23 cellular contexts compared by ENCODE assay signal in the genomic region with DNA sequence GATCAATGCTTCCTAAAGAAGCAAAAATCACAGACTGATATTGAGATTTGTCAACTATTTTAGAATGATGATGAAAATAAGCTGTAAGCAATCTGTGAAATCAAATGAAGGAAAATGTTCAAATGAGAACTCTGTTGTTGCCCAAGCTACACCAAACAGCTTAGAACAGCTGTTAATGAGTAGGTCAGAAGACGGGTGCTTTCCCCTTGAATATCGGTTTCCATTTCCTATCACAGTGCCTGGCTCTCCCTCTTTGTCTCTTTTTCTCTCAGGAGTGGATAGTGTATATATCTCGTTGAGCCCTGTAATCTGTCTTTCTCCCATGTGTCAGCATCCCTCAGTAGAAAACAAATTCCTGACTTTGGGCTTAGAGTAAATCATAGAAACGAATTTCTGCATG.
DNase-seq lines count a peak whose midpoint lies in the region; ATAC-seq lines count a peak whose summit lies in the region.
"Had no signal": no experiment of that assay in that cellular context is flagged by ENCODE, and none has a peak within 500 bp of the region (broad histone marks: within the 10 kb centered on the region; RNA-seq: fewer than 3 reads in every experiment).

No MANE protein-coding gene starts in this region.

- no peak overlapping the region for H3K27ac ChIP-seq in right cardiac atrium (ENCODE audit: low read length)
- H3K27ac ChIP-seq: colonic mucosa, sigmoid colon, transverse colon had no signal

- no peaks in the 10 kb centered on the region for H3K9me3 ChIP-seq in right cardiac atrium (ENCODE audit: control insufficient read depth, low read length)
- H3K9me3 ChIP-seq: BE2C, colonic mucosa, sigmoid colon, transverse colon had no signal

- no peaks in the 10 kb centered on the region for H3K4me1 Mint-ChIP-seq in activated T-cell treated with anti-CD3 and anti-CD28 coated beads, Interleukin-2, amount 50 U/mL, for 4 hours (ENCODE audit: low read depth)
- H3K4me1 Mint-ChIP-seq: brain, H9 had no signal

- H3K4me3 ChIP-seq in right cardiac atrium (ENCODE audit: low read length): no peak overlapping the region
- H3K4me3 ChIP-seq: colonic mucosa, sigmoid colon, transverse colon had no signal

- no peaks in the 10 kb centered on the region for H3K27me3 ChIP-seq in right cardiac atrium (ENCODE audit: control insufficient read depth, insufficient read depth)
- H3K27me3 ChIP-seq: BE2C, colonic mucosa, sigmoid colon, transverse colon had no signal

- H3K4me1 ChIP-seq in right cardiac atrium (ENCODE audit: control insufficient read depth, insufficient read depth, low read length): no peaks in the 10 kb centered on the region
- H3K4me1 ChIP-seq: colonic mucosa, sigmoid colon, transverse colon had no signal

- ATAC-seq in GM18502 (IDR thresholded peaks at IDR 0.05; ENCODE audit: poor library complexity, unreplicated experiment): peak; percentile 69
- ATAC-seq in GM19395 (IDR thresholded peaks at IDR 0.05; ENCODE audit: unreplicated experiment): peak; percentile 79
- peak; percentile 70 for ATAC-seq in HG02642 (IDR thresholded peaks at IDR 0.05; ENCODE audit: poor library complexity, unreplicated experiment)
- peak; percentile 76 for ATAC-seq in HG03159 (IDR thresholded peaks at IDR 0.05; ENCODE audit: unreplicated experiment)
- no peak for ATAC-seq in activated T-cell treated with anti-CD3 and anti-CD28 coated beads, Interleukin-2, amount 50 U/mL, for 4 hours
- ATAC-seq in right cardiac atrium: no peak
- ATAC-seq: Panc1 had no signal

- no peak for DNase-seq in activated T-cell treated with anti-CD3 and anti-CD28 coated beads, Interleukin-2, amount 50 U/mL, for 4 hours
- no peak for DNase-seq in SHP77 treated with DMSO at 0.1 percent for 48 hours (lab: John Stamatoyannopoulos, UW)
- DNase-seq in right cardiac atrium: no peak
- no peak for DNase-seq in cerebellar nuclear complex (lab: John Stamatoyannopoulos, UW)
- DNase-seq: BE2C, Calu3, colonic mucosa, H9, NCI-H1436, NCI-H2171, NCI-H774, sigmoid colon, transverse colon had no signal

- H3K9me3 Mint-ChIP-seq in activated T-cell treated with anti-CD3 and anti-CD28 coated beads, Interleukin-2, amount 50 U/mL, for 4 hours: no peaks in the 10 kb centered on the region
- H3K9me3 Mint-ChIP-seq: activated T-helper 1 cell treated with anti-CD3 and anti-CD28 coated beads, Interleukin-12 subunit alpha, Interleukin-12 subunit beta, Interleukin-2, Interleukin-4 antibody, amounts not matched to agents 30 ng/mL and 10 ng/mL and 1 ng/mL, durations not matched to agents 14 hours and 24 hours and 36 hours; brain; H9; stimulated activated naive CD8-positive, alpha-beta T cell treated with anti-CD3 and anti-CD28 coated beads, Interleukin-15, Interleukin-2, amounts not matched to agents 100 ng/mL and 50 ng/mL, for 24 hours; T-helper 2 cell treated with Interferon-gamma antibody and Interleukin-4, amounts not matched to agents 5 μg/mL and 100 μg/mL, for 36 hours had no signal

- H3K27me3 Mint-ChIP-seq in activated T-cell treated with anti-CD3 and anti-CD28 coated beads, Interleukin-2, amount 50 U/mL, for 4 hours (ENCODE audit: low read depth): no peaks in the 10 kb centered on the region
- H3K27me3 Mint-ChIP-seq: activated naive CD8-positive, alpha-beta T cell; stimulated activated naive CD8-positive, alpha-beta T cell treated with anti-CD3 and anti-CD28 coated beads, Interleukin-15, Interleukin-2, amounts not matched to agents 100 ng/mL and 50 ng/mL, for 24 hours had no signal

- WGBS in right cardiac atrium: 45% methylated on average over 4 of the region's 4 CpGs

- intact Hi-C loops in right cardiac atrium (cut with DNase I): no loop called here

- no peaks in the 10 kb centered on the region for H3K36me3 Mint-ChIP-seq in activated T-cell treated with anti-CD3 and anti-CD28 coated beads, Interleukin-2, amount 50 U/mL, for 4 hours (ENCODE audit: insufficient read depth)
- H3K36me3 Mint-ChIP-seq: activated naive CD8-positive, alpha-beta T cell; brain had no signal

- H3K4me3 Mint-ChIP-seq in activated T-cell treated with anti-CD3 and anti-CD28 coated beads, Interleukin-2, amount 50 U/mL, for 4 hours: no peak overlapping the region
- H3K4me3 Mint-ChIP-seq: activated naive CD8-positive, alpha-beta T cell; activated T-helper 1 cell treated with anti-CD3 and anti-CD28 coated beads, Interleukin-12 subunit alpha, Interleukin-12 subunit beta, Interleukin-2, Interleukin-4 antibody, amounts not matched to agents 30 ng/mL and 10 ng/mL and 1 ng/mL, durations not matched to agents 14 hours and 24 hours and 36 hours; brain; H9; stimulated activated naive CD8-positive, alpha-beta T cell treated with anti-CD3 and anti-CD28 coated beads, Interleukin-15, Interleukin-2, amounts not matched to agents 100 ng/mL and 50 ng/mL, for 24 hours; T-helper 2 cell treated with Interferon-gamma antibody and Interleukin-4, amounts not matched to agents 5 μg/mL and 100 μg/mL, for 36 hours had no signal

Comparison
In these comparisons a context has a peak if more than half of its experiments do, and no peak if none do; other contexts are left out.
1. ATAC-seq: peak in GM18502 (single experiment), GM19395 (single experiment), HG02642 (single experiment) and HG03159 (single experiment); none in activated T-cell treated with anti-CD3 and anti-CD28 coated beads, Interleukin-2, amount 50 U/mL, for 4 hours (0 of 2) and right cardiac atrium (0 of 2).